In the genomic region with DNA sequence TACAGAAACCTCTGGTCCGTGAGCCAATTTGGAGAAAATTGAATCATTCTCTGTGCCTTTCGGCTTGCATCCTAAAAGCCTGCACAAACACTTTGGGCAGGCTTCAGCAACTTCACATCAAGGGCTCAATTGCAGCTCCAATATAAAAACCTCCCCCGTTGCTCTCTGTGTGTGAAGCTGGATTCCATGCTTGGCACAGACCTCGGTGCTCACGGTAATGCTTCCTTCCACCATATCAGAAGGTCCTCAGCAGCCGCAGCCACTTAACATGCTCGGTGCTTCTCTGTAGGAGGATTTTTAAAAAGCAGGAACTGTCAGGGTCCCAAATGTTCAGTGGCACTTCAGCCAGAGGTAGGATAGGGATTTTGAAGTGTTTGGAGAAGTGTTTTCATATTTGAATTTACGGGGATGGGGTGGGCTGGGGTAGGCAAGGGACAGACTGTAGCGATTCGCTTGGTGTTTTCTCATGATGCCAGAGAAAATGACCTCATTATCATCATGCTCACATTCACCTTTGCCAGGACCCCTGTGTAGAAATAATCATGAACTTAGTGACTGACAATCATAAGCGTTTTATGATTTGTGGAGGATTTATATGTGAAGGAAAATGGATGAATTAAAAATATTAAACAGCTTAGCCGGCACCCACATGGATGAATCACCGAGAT, we compare ENCODE assay signal across 12 cellular contexts.
A peak's percentile ranks its signal among the peaks of the same experiment; 100 is the strongest.
DNase-seq lines count a peak whose midpoint lies in the region; ATAC-seq and TF ChIP-seq lines count a peak whose summit lies in the region.
"Had no signal": no experiment of that assay in that cellular context is flagged by ENCODE, and none has a peak within 500 bp of the region (broad histone marks: within the 10 kb centered on the region; RNA-seq: fewer than 3 reads in every experiment).

No MANE protein-coding gene starts in this region.

- H3K27ac ChIP-seq in thoracic aorta, result no peak overlapping the region
- H3K27ac ChIP-seq: gastrocnemius medialis had no signal

- TF ChIP-seq CTCF in thoracic aorta (IDR thresholded peaks at IDR 0.05) (no peak), HFFc6 (IDR thresholded peaks at IDR 0.05) (no peak)

- H3K36me3 Mint-ChIP-seq in activated naive CD4-positive, alpha-beta T cell treated with anti-CD3 and anti-CD28 coated beads, Interleukin-2, amount 10 ng/mL, durations not matched to agents 7 days and 5 days, result peaks cover 2% of the 10 kb centered on the region
- H3K36me3 Mint-ChIP-seq in HFFc6 (ENCODE audit: low read depth), result no peaks in the 10 kb centered on the region

- H3K36me3 ChIP-seq in thoracic aorta, result no peaks in the 10 kb centered on the region
- H3K36me3 ChIP-seq: gastrocnemius medialis had no signal

- intact Hi-C loops in head of caudate nucleus (cut with DNase I), result no loop called here

- H3K4me1 Mint-ChIP-seq in activated naive CD4-positive, alpha-beta T cell treated with anti-CD3 and anti-CD28 coated beads, Interleukin-2, amount 10 ng/mL, durations not matched to agents 7 days and 5 days, result no peaks in the 10 kb centered on the region
- no peaks in the 10 kb centered on the region for H3K4me1 Mint-ChIP-seq in HFFc6 (ENCODE audit: low read depth)

- no peak for ATAC-seq in thoracic aorta (ENCODE audit: insufficient number of reproducible peaks, low FRiP score, low read depth)
- ATAC-seq: gastrocnemius medialis had no signal

- peak overlapping the region; percentile 61 for H3K4me3 ChIP-seq in thoracic aorta
- H3K4me3 ChIP-seq: gastrocnemius medialis had no signal

- H3K9me3 ChIP-seq in thoracic aorta, result no peaks in the 10 kb centered on the region
- H3K9me3 ChIP-seq: gastrocnemius medialis had no signal

- H3K4me3 Mint-ChIP-seq in activated naive CD4-positive, alpha-beta T cell treated with anti-CD3 and anti-CD28 coated beads, Interleukin-2, amount 10 ng/mL, durations not matched to agents 7 days and 5 days, result no peak overlapping the region
- H3K4me3 Mint-ChIP-seq in HFFc6, result no peak overlapping the region

- peak; percentile 10 for DNase-seq in NCI-H1694 (lab: John Stamatoyannopoulos, UW)
- DNase-seq in NCI-H1694 treated with DMSO at 0.1 percent for 48 hours (lab: John Stamatoyannopoulos, UW), result no peak
- DNase-seq in SK-N-DZ (ENCODE audit: low spot score), result peak; percentile 21
- peak in 36 of 42 donors; percentile 10 to 73 (median 44) for DNase-seq in head of caudate nucleus
- no peak for DNase-seq in thoracic aorta (ENCODE audit: low spot score)
- DNase-seq in activated naive CD4-positive, alpha-beta T cell treated with anti-CD3 and anti-CD28 coated beads, Interleukin-2, amount 10 ng/mL, durations not matched to agents 7 days and 5 days, result no peak
- no peak for DNase-seq in HFFc6
- DNase-seq in 8988T, result no peak
- DNase-seq: gastrocnemius medialis, GDM1, NCI-H446, T-helper 1 cell had no signal

- no peaks in the 10 kb centered on the region for H3K27me3 Mint-ChIP-seq in activated naive CD4-positive, alpha-beta T cell treated with anti-CD3 and anti-CD28 coated beads, Interleukin-2, amount 10 ng/mL, durations not matched to agents 7 days and 5 days
- H3K27me3 Mint-ChIP-seq in HFFc6 (ENCODE audit: insufficient read depth), result peaks cover 3% of the 10 kb centered on the region; the same call in 1 of the 2 replicates

- no peak overlapping the region for H3K27ac Mint-ChIP-seq in activated naive CD4-positive, alpha-beta T cell treated with anti-CD3 and anti-CD28 coated beads, Interleukin-2, amount 10 ng/mL, durations not matched to agents 7 days and 5 days
- no peak overlapping the region for H3K27ac Mint-ChIP-seq in HFFc6

- H3K9me3 Mint-ChIP-seq in activated naive CD4-positive, alpha-beta T cell treated with anti-CD3 and anti-CD28 coated beads, Interleukin-2, amount 10 ng/mL, durations not matched to agents 7 days and 5 days, result peaks cover 5% of the 10 kb centered on the region
- H3K9me3 Mint-ChIP-seq in HFFc6, result peaks cover 18% of the 10 kb centered on the region

- H3K4me1 ChIP-seq in thoracic aorta (ENCODE audit: control insufficient read depth in 1 of 2, low read depth in 2 of 2), result peaks cover 0 to 8% of the 10 kb centered on the region in 2 donors
- H3K4me1 ChIP-seq: gastrocnemius medialis had no signal

- H3K27me3 ChIP-seq in thoracic aorta (replicated peaks; ENCODE audit: insufficient read depth), result no peaks in the 10 kb centered on the region
- H3K27me3 ChIP-seq: gastrocnemius medialis had no signal

- CTCF ChIA-PET in activated naive CD4-positive, alpha-beta T cell treated with anti-CD3 and anti-CD28 coated beads, Interleukin-2, amount 10 ng/mL, durations not matched to agents 7 days and 5 days (lab: Charles Lee), result no interaction called here

Comparison
In these comparisons a context has a peak if more than half of its experiments do, and no peak if none do; other contexts are left out.
1. DNase-seq: peak in NCI-H1694 (single experiment), SK-N-DZ (single experiment) and head of caudate nucleus (36 of 42); none in NCI-H1694 treated with DMSO at 0.1 percent for 48 hours (single experiment), thoracic aorta (single experiment), activated naive CD4-positive, alpha-beta T cell treated with anti-CD3 and anti-CD28 coated beads, Interleukin-2, amount 10 ng/mL, durations not matched to agents 7 days and 5 days (single experiment), HFFc6 (single experiment) and 8988T (single experiment).